In the genomic region with DNA sequence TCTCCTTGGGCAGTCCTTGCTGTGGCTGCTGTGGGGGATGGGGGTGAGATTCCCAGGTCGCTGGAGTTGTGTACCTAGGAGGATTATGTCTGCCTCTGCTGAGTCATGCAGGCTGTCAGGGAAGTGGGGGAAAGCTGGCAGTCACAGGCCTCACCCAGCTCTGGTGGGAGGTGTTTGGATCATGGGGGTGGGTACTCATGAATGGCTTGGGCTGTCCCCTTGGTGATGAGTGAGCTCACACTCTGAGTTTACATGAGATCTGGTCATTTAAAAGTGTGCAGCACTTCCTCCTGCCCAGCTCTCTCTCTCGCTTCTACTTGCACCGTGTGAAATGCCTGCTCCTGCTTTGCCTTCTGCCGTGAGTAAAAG, we compare ENCODE assay signal across 1 cellular context.
TF ChIP-seq lines count a peak whose summit lies in the region.

No MANE protein-coding gene starts in this region.

TF ChIP-seq in HEK293, 187 proteins besides CTCF, POLR2A, EP300 and RAD21 (continued from another document):
- TF ChIP-seq ZNF148 (tag by site-specific recombination; IDR thresholded peaks at IDR 0.05; ENCODE audit: borderline replicate concordance) (no peak), ZNF311 (tag by site-specific recombination; IDR thresholded peaks at IDR 0.05; ENCODE audit: borderline replicate concordance) (no peak), ZNF629 (tag by site-specific recombination; IDR thresholded peaks at IDR 0.05) (peak; percentile 37; the same call in 1 of the 2 replicates), BCL11B (tag by site-specific recombination; IDR thresholded peaks at IDR 0.05; ENCODE audit: low read depth) (no peak), ZNF302 (tag by site-specific recombination; IDR thresholded peaks at IDR 0.05; ENCODE audit: low read depth) (no peak), ZFP3 (tag by site-specific recombination; IDR thresholded peaks at IDR 0.05; ENCODE audit: low read depth) (no peak), ZNF155 (tag by site-specific recombination; IDR thresholded peaks at IDR 0.05) (no peak), GLI4 (tag by site-specific recombination; IDR thresholded peaks at IDR 0.05) (no peak), ZNF112 (tag by site-specific recombination; IDR thresholded peaks at IDR 0.05) (no peak), ZFP69B (tag by site-specific recombination; IDR thresholded peaks at IDR 0.05) (no peak), SCRT2 (tag by site-specific recombination; IDR thresholded peaks at IDR 0.05) (no peak), ZNF624 (tag by site-specific recombination; IDR thresholded peaks at IDR 0.05) (no peak), RBAK (tag by site-specific recombination; IDR thresholded peaks at IDR 0.05) (no peak), ZNF777 (tag by site-specific recombination; IDR thresholded peaks at IDR 0.05; ENCODE audit: borderline replicate concordance) (no peak), TCF7L2 (IDR thresholded peaks at IDR 0.05; ENCODE audit: borderline replicate concordance, low read depth, low read length) (no peak), ZNF501 (tag by site-specific recombination; IDR thresholded peaks at IDR 0.05) (no peak)
- TF ChIP-seq, protein P1, sequence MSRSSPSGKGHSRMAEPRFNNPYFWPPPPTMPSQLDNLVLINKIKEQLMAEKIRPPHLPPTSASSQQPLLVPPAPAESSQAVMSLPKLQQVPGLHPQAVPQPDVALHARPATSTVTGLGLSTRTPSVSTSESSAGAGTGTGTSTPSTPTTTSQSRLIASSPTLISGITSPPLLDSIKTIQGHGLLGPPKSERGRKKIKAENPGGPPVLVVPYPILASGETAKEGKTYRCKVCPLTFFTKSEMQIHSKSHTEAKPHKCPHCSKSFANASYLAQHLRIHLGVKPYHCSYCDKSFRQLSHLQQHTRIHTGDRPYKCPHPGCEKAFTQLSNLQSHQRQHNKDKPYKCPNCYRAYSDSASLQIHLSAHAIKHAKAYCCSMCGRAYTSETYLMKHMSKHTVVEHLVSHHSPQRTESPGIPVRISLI (tag by site-specific recombination; IDR thresholded peaks at IDR 0.05): no peak
